8 cellular contexts compared by ENCODE assay signal in genomic region chr9:130714586-130715110, GRCh38.
DNase-seq lines count a peak whose midpoint lies in the region; ATAC-seq and TF ChIP-seq lines count a peak whose summit lies in the region.

No MANE protein-coding gene starts in this region.

- H3K27ac ChIP-seq in ACC112 (ENCODE audit: low read depth, low read length) = peak overlapping the region; percentile 92; the same call in 1 of the 2 replicates
- H3K27ac ChIP-seq in HL-60 (replicated peaks) = no peak overlapping the region
- peak overlapping the region; percentile 93 for H3K27ac ChIP-seq in brain microvascular endothelial cell
- peak overlapping the region; percentile 40 for H3K27ac ChIP-seq in muscle layer of colon (ENCODE audit: low read depth, low read length)

- H3K4me1 ChIP-seq in ACC112 (ENCODE audit: control insufficient read depth, insufficient read depth, low read length, unreplicated experiment) (peaks cover 11% of the 10 kb centered on the region), muscle layer of colon (ENCODE audit: insufficient read depth, low read length) (peaks cover 13% of the 10 kb centered on the region)

- H2AFZ ChIP-seq in ACC112 (ENCODE audit: low read length, unreplicated experiment) = no peak overlapping the region

- peaks cover 67% of the 10 kb centered on the region for H3K79me2 ChIP-seq in ACC112 (ENCODE audit: control insufficient read depth, insufficient read depth, low read length, unreplicated experiment)

- in situ Hi-C loops in brain microvascular endothelial cell (cut with HindIII; ENCODE audit: low pct_ligation_motif_present, low sequenced_read_pairs) = loop anchor here (25.0 kb wide), 1 partner anchor 148 kb away; no protein-coding TSS in a partner anchor

- H3K9ac ChIP-seq in muscle layer of colon (ENCODE audit: low read length) = peak overlapping the region; percentile 60

- peak overlapping the region; percentile 91 for H3K4me3 ChIP-seq in ACC112 (ENCODE audit: low read depth, low read length)
- H3K4me3 ChIP-seq in HL-60 (replicated peaks; ENCODE audit: insufficient read depth, low read length) = peak overlapping the region; percentile 95
- peak overlapping the region; percentile 83 for H3K4me3 ChIP-seq in brain microvascular endothelial cell (ENCODE audit: low read depth, low read length)
- peak overlapping the region; percentile 47 to 87 for H3K4me3 ChIP-seq in muscle layer of colon (ENCODE audit: low read depth in 1 of 2, low read length in 2 of 2)

- H3K27me3 ChIP-seq in ACC112 (ENCODE audit: insufficient read depth, low read length) = no peaks in the 10 kb centered on the region
- no peaks in the 10 kb centered on the region for H3K27me3 ChIP-seq in HL-60 (ENCODE audit: insufficient read depth, poor library complexity, severe bottlenecking)
- no peaks in the 10 kb centered on the region for H3K27me3 ChIP-seq in brain microvascular endothelial cell (replicated peaks)
- no peaks in the 10 kb centered on the region for H3K27me3 ChIP-seq in muscle layer of colon (ENCODE audit: control insufficient read depth in 1 of 2, insufficient read depth in 2 of 2, low read length in 2 of 2)

- no peaks in the 10 kb centered on the region for H3K9me3 ChIP-seq in muscle layer of colon (ENCODE audit: low read length)

- no peak for TF ChIP-seq CTCF in HL-60 (IDR thresholded peaks at IDR 0.05; ENCODE audit: insufficient read depth, low read length)
- TF ChIP-seq CTCF in brain microvascular endothelial cell (IDR thresholded peaks at IDR 0.05; ENCODE audit: low read depth, low read length, missing control alignments) = no peak

- ATAC-seq in HG02763 (IDR thresholded peaks at IDR 0.05; ENCODE audit: unreplicated experiment) (no peak), HG02981 (IDR thresholded peaks at IDR 0.05; ENCODE audit: unreplicated experiment) (no peak), GM21528 (IDR thresholded peaks at IDR 0.05; ENCODE audit: low FRiP score, unreplicated experiment) (no peak)

- no peaks in the 10 kb centered on the region for H3K36me3 ChIP-seq in ACC112 (ENCODE audit: insufficient read depth, low read length)
- H3K36me3 ChIP-seq in brain microvascular endothelial cell (replicated peaks) = no peaks in the 10 kb centered on the region
- H3K36me3 ChIP-seq in muscle layer of colon (ENCODE audit: insufficient read depth, low read length) = no peaks in the 10 kb centered on the region

- DNase-seq in HL-60 (ENCODE audit: low read depth in 1 of 2, low spot score in 1 of 2) = no peak
- no peak for DNase-seq in brain microvascular endothelial cell
- no peak for DNase-seq in DMS79 treated with DMSO at 0.1 percent for 48 hours (lab: John Stamatoyannopoulos, UW)
